ENCODE assay signal across 1 cellular context in the genomic region with DNA sequence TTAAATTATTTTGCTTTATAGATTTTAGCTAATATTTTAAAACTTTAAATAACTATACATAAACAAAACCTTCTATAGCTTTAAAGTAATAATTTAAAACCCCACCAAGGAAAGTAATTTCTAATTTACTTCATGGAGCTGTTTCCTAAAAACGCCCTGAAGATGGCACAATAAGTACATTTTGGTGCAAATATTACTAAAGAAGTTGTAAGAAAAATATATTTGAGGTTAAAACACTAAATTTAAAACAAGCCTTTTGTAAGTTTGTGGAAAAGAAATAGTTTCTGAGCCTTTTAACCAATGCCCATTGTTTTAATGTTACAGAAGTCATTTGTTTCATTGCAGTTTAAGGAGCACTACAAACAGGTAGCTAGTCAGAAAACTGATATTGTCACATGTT.
TF ChIP-seq lines count a peak whose summit lies in the region.

No MANE protein-coding gene starts in this region.

TF ChIP-seq in Ishikawa, 13 proteins besides CTCF, POLR2A, EP300 and RAD21 (continued from another document):
- TF ChIP-seq, protein P1, sequence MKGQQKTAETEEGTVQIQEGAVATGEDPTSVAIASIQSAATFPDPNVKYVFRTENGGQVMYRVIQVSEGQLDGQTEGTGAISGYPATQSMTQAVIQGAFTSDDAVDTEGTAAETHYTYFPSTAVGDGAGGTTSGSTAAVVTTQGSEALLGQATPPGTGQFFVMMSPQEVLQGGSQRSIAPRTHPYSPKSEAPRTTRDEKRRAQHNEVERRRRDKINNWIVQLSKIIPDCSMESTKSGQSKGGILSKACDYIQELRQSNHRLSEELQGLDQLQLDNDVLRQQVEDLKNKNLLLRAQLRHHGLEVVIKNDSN (IDR thresholded peaks at IDR 0.05): no peak
- TF ChIP-seq TEAD4 (IDR thresholded peaks at IDR 0.05): no peak
